ENCODE assay signal across 8 cellular contexts in genomic region chr14:68628605-68629310, GRCh38.
DNase-seq lines count a peak whose midpoint lies in the region; ATAC-seq lines count a peak whose summit lies in the region.

No MANE protein-coding gene starts in this region.

- peak; percentile 9 for DNase-seq in activated gamma-delta T cell treated with anti-CD3 and anti-CD28 coated beads, Interleukin-2, amount 50 U/mL, for 16 hours (ENCODE audit: low read depth)
- peak; percentile 34 to 37 (median 35) for DNase-seq in immature natural killer cell
- DNase-seq in stimulated activated CD8-positive, alpha-beta memory T cell treated with anti-CD3 and anti-CD28 coated beads, Interleukin-12 subunit alpha, Interleukin-12 subunit beta, amount 100 ng/mL, for 1 hour (ENCODE audit: low read depth) = peak; percentile 12
- no peak for DNase-seq in NCI-H187 (lab: John Stamatoyannopoulos, UW)
- no peak for DNase-seq in NCI-H524 treated with DMSO at 0.1 percent for 48 hours (lab: John Stamatoyannopoulos, UW)

- H3K9me3 Mint-ChIP-seq in IgD-negative memory B cell (no peaks in the 10 kb centered on the region), immature natural killer cell (peaks cover 0 to 3% (median 0%) of the 10 kb centered on the region in 6 donors)

- peaks cover 2% of the 10 kb centered on the region for H3K36me3 Mint-ChIP-seq in IgD-negative memory B cell
- peaks cover 0 to 3% (median 0%) of the 10 kb centered on the region in 3 donors for H3K36me3 Mint-ChIP-seq in immature natural killer cell

- ATAC-seq in GM19328 (IDR thresholded peaks at IDR 0.05; ENCODE audit: unreplicated experiment) (no peak), GM19463 (IDR thresholded peaks at IDR 0.05; ENCODE audit: unreplicated experiment) (no peak)

- peaks cover 7 to 16% (median 11%) of the 10 kb centered on the region in 3 donors for H3K4me1 Mint-ChIP-seq in IgD-negative memory B cell
- peaks cover 10 to 20% of the 10 kb centered on the region in 2 donors for H3K4me1 Mint-ChIP-seq in immature natural killer cell

- peaks cover 4% of the 10 kb centered on the region for H3K27me3 Mint-ChIP-seq in IgD-negative memory B cell
- H3K27me3 Mint-ChIP-seq in immature natural killer cell (ENCODE audit: low read depth in 3 of 3) = peaks cover 0 to 5% (median 2%) of the 10 kb centered on the region in 3 donors

- H3K27ac Mint-ChIP-seq in IgD-negative memory B cell (peak overlapping the region in 2 of 3 donors; percentile 41 to 76), immature natural killer cell (peak overlapping the region in 2 of 6 donors; percentile 40 to 76)

- H3K4me3 Mint-ChIP-seq in IgD-negative memory B cell = peak overlapping the region; percentile 38 to 88 (median 82)
- peak overlapping the region; percentile 75 to 84 (median 82) for H3K4me3 Mint-ChIP-seq in immature natural killer cell

Comparison
In these comparisons a context has a peak if more than half of its experiments do, and no peak if none do; other contexts are left out.
1. DNase-seq: peak in activated gamma-delta T cell treated with anti-CD3 and anti-CD28 coated beads, Interleukin-2, amount 50 U/mL, for 16 hours (single experiment), immature natural killer cell (3 of 3) and stimulated activated CD8-positive, alpha-beta memory T cell treated with anti-CD3 and anti-CD28 coated beads, Interleukin-12 subunit alpha, Interleukin-12 subunit beta, amount 100 ng/mL, for 1 hour (single experiment); none in NCI-H187 (0 of 2) and NCI-H524 treated with DMSO at 0.1 percent for 48 hours (single experiment).